11 cellular contexts compared by ENCODE assay signal in genomic region chrX:36364262-36364661, GRCh38.
"Had no signal": no experiment of that assay in that cellular context is flagged by ENCODE, and none has a peak within 500 bp of the region (broad histone marks: within the 10 kb centered on the region; RNA-seq: fewer than 3 reads in every experiment).

No MANE protein-coding gene starts in this region.

- H3K9ac ChIP-seq: GM23248 had no signal

- H3K4me3 Mint-ChIP-seq: GM23338, H9, HFFc6 had no signal

- H3K27ac ChIP-seq: GM23248 had no signal

- H3K4me1 ChIP-seq: HAP-1 had no signal

- H3K27ac Mint-ChIP-seq: GM23338, H9, HFFc6 had no signal

- H3K4me3 ChIP-seq: GM23248, GM23338, HAP-1 had no signal

- H3K9me3 ChIP-seq: HAP-1 had no signal

- H3K4me2 ChIP-seq: GM23338 had no signal

- FAIRE-seq: H1, H54 had no signal

- ATAC-seq: GM23338, HCT116 had no signal

- DNase-seq: GM23248, GOT3, H7, H9, HCEC 1CT, HFFc6 had no signal

- H3K36me3 ChIP-seq: HAP-1 had no signal
